Comparison of ENCODE assay signal across 11 cellular contexts in genomic region chr2:230439590-230439989, GRCh38. TPM values are rescaled to one million over a fixed set of nuclear protein-coding genes. Genes with fewer than 3 reads are reported as not detected.
DNase-seq lines count a peak whose midpoint lies in the region; ATAC-seq, FAIRE-seq and TF ChIP-seq lines count a peak whose summit lies in the region.
"Had no signal": no experiment of that assay in that cellular context is flagged by ENCODE, and none has a peak within 500 bp of the region (broad histone marks: within the 10 kb centered on the region; RNA-seq: fewer than 3 reads in every experiment).

No MANE protein-coding gene starts in this region.

- peaks cover 31% of the 10 kb centered on the region for H3K4me1 ChIP-seq in Loucy (ENCODE audit: insufficient read depth, low read length, poor library complexity, severe bottlenecking)
- H3K4me1 ChIP-seq in neutrophil (ENCODE audit: control insufficient read depth in 1 of 2, insufficient read depth in 1 of 2, low read depth in 1 of 2, low read length in 1 of 2), result peaks cover 41 to 44% of the 10 kb centered on the region in 2 experiments
- H3K4me1 ChIP-seq in smooth muscle cell (ENCODE audit: low read depth), result no peaks in the 10 kb centered on the region

- TF ChIP-seq CTCF in Loucy (conservative IDR thresholded peaks at IDR 0.05; ENCODE audit: low read length) (no peak), neutrophil (IDR thresholded peaks at IDR 0.05) (no peak), smooth muscle cell (IDR thresholded peaks at IDR 0.05; ENCODE audit: borderline replicate concordance, insufficient read depth, poor library complexity, severe bottlenecking) (no peak)

- peaks cover 6% of the 10 kb centered on the region for H4K20me1 ChIP-seq in Loucy (ENCODE audit: insufficient read depth, low read length, poor library complexity, severe bottlenecking)
- H4K20me1 ChIP-seq in smooth muscle cell (ENCODE audit: low read depth), result no peaks in the 10 kb centered on the region

- H3K36me3 Mint-ChIP-seq in activated T-helper 17 cell treated with anti-CD3 and anti-CD28 coated beads, Interleukin-2, amount 50 U/mL, for 72 hours (ENCODE audit: low read depth), result peaks cover 75% of the 10 kb centered on the region

- 0 out of 2 replicates have a peak, but pooled peaks cover 3% of the 10 kb centered on the region for H3F3A ChIP-seq in Loucy (ENCODE audit: low read depth)
- no peaks in the 10 kb centered on the region for H3F3A ChIP-seq in smooth muscle cell (ENCODE audit: low read depth)

- peak overlapping the region; percentile 82 for H3K27ac ChIP-seq in neutrophil
- no peak overlapping the region for H3K27ac ChIP-seq in smooth muscle cell (ENCODE audit: low read depth)
- H3K27ac ChIP-seq: PC-9 had no signal

- peak overlapping the region; percentile 42 for H3K4me3 ChIP-seq in Loucy (ENCODE audit: low read length, poor library complexity, severe bottlenecking)
- H3K4me3 ChIP-seq in neutrophil (ENCODE audit: low read depth in 1 of 2, low read length in 1 of 2), result peak overlapping the region; percentile 39 to 42
- no peak overlapping the region for H3K4me3 ChIP-seq in smooth muscle cell
- H3K4me3 ChIP-seq: PC-9 had no signal

- FAIRE-seq in RCC 7860 (lab: Jason Lieb, UNC), result no peak

- peaks cover 4% of the 10 kb centered on the region for H3K9me3 Mint-ChIP-seq in activated T-helper 17 cell treated with anti-CD3 and anti-CD28 coated beads, Interleukin-2, amount 50 U/mL, for 72 hours

- no peaks in the 10 kb centered on the region for H3K9me2 ChIP-seq in Loucy (replicated peaks; ENCODE audit: low read depth, low read length)

- H3K9ac ChIP-seq in Loucy (ENCODE audit: low read depth, low read length, poor library complexity, severe bottlenecking), result no peak overlapping the region
- no peak overlapping the region for H3K9ac ChIP-seq in smooth muscle cell (ENCODE audit: low read depth)

- H2AFZ ChIP-seq in Loucy (ENCODE audit: low read length) (no peak overlapping the region), smooth muscle cell (ENCODE audit: low read depth) (no peak overlapping the region)
- H2AFZ ChIP-seq: PC-9 had no signal

- peaks cover 13% of the 10 kb centered on the region; the same call in 1 of the 2 replicates for H3K9me3 ChIP-seq in Loucy (ENCODE audit: insufficient read depth, low read depth, low read length)
- no peaks in the 10 kb centered on the region for H3K9me3 ChIP-seq in neutrophil
- no peaks in the 10 kb centered on the region for H3K9me3 ChIP-seq in smooth muscle cell (replicated peaks; ENCODE audit: low read depth)

- H3K4me3 Mint-ChIP-seq in activated T-helper 17 cell treated with anti-CD3 and anti-CD28 coated beads, Interleukin-2, amount 50 U/mL, for 72 hours, result peak overlapping the region; percentile 69

- peaks cover 25% of the 10 kb centered on the region for H3K36me3 ChIP-seq in Loucy (ENCODE audit: insufficient read depth, low read length)
- peaks cover 20% of the 10 kb centered on the region for H3K36me3 ChIP-seq in neutrophil
- H3K36me3 ChIP-seq in smooth muscle cell (ENCODE audit: low read depth), result no peaks in the 10 kb centered on the region

- 46% methylated on average over 2 of the region's 2 CpGs for WGBS in smooth muscle cell (ENCODE audit: low lambda C conversion rate)

- peak; percentile 66 for ATAC-seq in GM18511 (IDR thresholded peaks at IDR 0.05; ENCODE audit: unreplicated experiment)
- peak; percentile 35 for ATAC-seq in activated T-helper 17 cell treated with anti-CD3 and anti-CD28 coated beads, Interleukin-2, amount 50 U/mL, for 72 hours (replicated peaks)

- no peaks in the 10 kb centered on the region for H3K27me3 Mint-ChIP-seq in activated T-helper 17 cell treated with anti-CD3 and anti-CD28 coated beads, Interleukin-2, amount 50 U/mL, for 72 hours

- peaks cover 40% of the 10 kb centered on the region for H3K79me2 ChIP-seq in Loucy (ENCODE audit: insufficient read depth, low read length)
- no peaks in the 10 kb centered on the region for H3K79me2 ChIP-seq in smooth muscle cell (ENCODE audit: low read depth)

- H3K27me3 ChIP-seq in Loucy (ENCODE audit: insufficient read depth, low read length, poor library complexity, severe bottlenecking) (no peaks in the 10 kb centered on the region), neutrophil (no peaks in the 10 kb centered on the region), smooth muscle cell (ENCODE audit: low read depth) (no peaks in the 10 kb centered on the region)

- H3K4me2 ChIP-seq in Loucy (ENCODE audit: low read depth, low read length, poor library complexity, severe bottlenecking), result peak overlapping the region; percentile 56
- no peak overlapping the region for H3K4me2 ChIP-seq in smooth muscle cell
- H3K4me2 ChIP-seq: PC-9 had no signal

- H3K4me1 Mint-ChIP-seq in activated T-helper 17 cell treated with anti-CD3 and anti-CD28 coated beads, Interleukin-2, amount 50 U/mL, for 72 hours, result peaks cover 45% of the 10 kb centered on the region

- H3K27ac Mint-ChIP-seq in activated T-helper 17 cell treated with anti-CD3 and anti-CD28 coated beads, Interleukin-2, amount 50 U/mL, for 72 hours, result peak overlapping the region; percentile 82

- DNase-seq in smooth muscle cell (lab: John Stamatoyannopoulos, UW; ENCODE audit: unreplicated experiment) (no peak), superior temporal gyrus (ENCODE audit: extremely low spot score) (no peak), RCC 7860 (ENCODE audit: low spot score) (no peak), H4 (ENCODE audit: low spot score) (no peak)
- DNase-seq: cortex of kidney, PC-9, retina had no signal

RNA-seq across cellular contexts. Expression of gene SP100, which starts 23.6 kb away (rescaled TPM):
- 100 to 1,000 TPM; 131 to 175 TPM for total RNA-seq in activated T-helper 17 cell treated with anti-CD3 and anti-CD28 coated beads, Interleukin-2, amount 50 U/mL, for 72 hours
- total RNA-seq in smooth muscle cell, result 14.6 and 15.5 TPM in 2 replicates
- polyA plus RNA-seq in smooth muscle cell, result 9.5 and 14.7 TPM in 2 replicates
- total RNA-seq in H4 (2014; rRNA removed; shearing (Covaris generic)), result 45.0 and 63.1 TPM in 2 replicates
